29 cellular contexts compared by ENCODE assay signal in genomic region chr19:40129425-40129824, GRCh38.
"Had no signal": no experiment of that assay in that cellular context is flagged by ENCODE, and none has a peak within 500 bp of the region (broad histone marks: within the 10 kb centered on the region; RNA-seq: fewer than 3 reads in every experiment).

No MANE protein-coding gene starts in this region.

- DNase-seq: colonic mucosa; cortex of kidney; dermis blood vessel endothelial cell; dorsolateral prefrontal cortex; effector CD4-positive, alpha-beta T cell; effector CD8-positive, alpha-beta T cell; effector memory CD4-positive, alpha-beta T cell; effector memory CD8-positive, alpha-beta T cell; endodermal cell; erythroblast; esophagus squamous epithelium; foreskin fibroblast; foreskin keratinocyte; foreskin melanocyte; gastrocnemius medialis; glutamatergic neuron; head of caudate nucleus; heart left ventricle; heart right ventricle had no signal

- H3K4me3 Mint-ChIP-seq: dendritic cell treated with granulocyte-macrophage colony-stimulating factor and Interleukin-4, amounts not matched to agents 40 ng/mL and 50 ng/mL, for 4 days; effector memory CD8-positive, alpha-beta T cell; endodermal cell had no signal

- H3K4me3 ChIP-seq: colonic mucosa, coronary artery, dorsolateral prefrontal cortex, esophagus muscularis mucosa, esophagus squamous epithelium, gastrocnemius medialis, gastroesophageal sphincter, heart left ventricle, heart right ventricle had no signal

- H3K9me3 ChIP-seq: colonic mucosa, esophagus squamous epithelium, gastrocnemius medialis had no signal

- FAIRE-seq: colon, endometrium, endothelial cell of umbilical vein, frontal cortex had no signal

- ATAC-seq: effector memory CD8-positive, alpha-beta T cell; esophagus mucosa; foreskin keratinocyte; gastrocnemius medialis; gastroesophageal sphincter; heart left ventricle; heart right ventricle had no signal

- H3K4me1 Mint-ChIP-seq: endodermal cell had no signal

- H3K9me3 Mint-ChIP-seq: endodermal cell had no signal

- H3K36me3 ChIP-seq: colonic mucosa, esophagus muscularis mucosa, esophagus squamous epithelium, gastrocnemius medialis, gastroesophageal sphincter, heart left ventricle, heart right ventricle had no signal

- H3K27ac Mint-ChIP-seq: dendritic cell treated with granulocyte-macrophage colony-stimulating factor and Interleukin-4, amounts not matched to agents 40 ng/mL and 50 ng/mL, for 4 days; effector memory CD8-positive, alpha-beta T cell; endodermal cell had no signal

- H3K27ac ChIP-seq: colonic mucosa, coronary artery, epithelial cell of prostate, esophagus muscularis mucosa, esophagus squamous epithelium, foreskin keratinocyte, gastrocnemius medialis, gastroesophageal sphincter, heart left ventricle, heart right ventricle had no signal

- H3K4me1 ChIP-seq: colonic mucosa, esophagus muscularis mucosa, esophagus squamous epithelium, foreskin keratinocyte, gastrocnemius medialis, gastroesophageal sphincter, heart left ventricle, heart right ventricle had no signal
